1 cellular context compared by ENCODE assay signal in the genomic region with DNA sequence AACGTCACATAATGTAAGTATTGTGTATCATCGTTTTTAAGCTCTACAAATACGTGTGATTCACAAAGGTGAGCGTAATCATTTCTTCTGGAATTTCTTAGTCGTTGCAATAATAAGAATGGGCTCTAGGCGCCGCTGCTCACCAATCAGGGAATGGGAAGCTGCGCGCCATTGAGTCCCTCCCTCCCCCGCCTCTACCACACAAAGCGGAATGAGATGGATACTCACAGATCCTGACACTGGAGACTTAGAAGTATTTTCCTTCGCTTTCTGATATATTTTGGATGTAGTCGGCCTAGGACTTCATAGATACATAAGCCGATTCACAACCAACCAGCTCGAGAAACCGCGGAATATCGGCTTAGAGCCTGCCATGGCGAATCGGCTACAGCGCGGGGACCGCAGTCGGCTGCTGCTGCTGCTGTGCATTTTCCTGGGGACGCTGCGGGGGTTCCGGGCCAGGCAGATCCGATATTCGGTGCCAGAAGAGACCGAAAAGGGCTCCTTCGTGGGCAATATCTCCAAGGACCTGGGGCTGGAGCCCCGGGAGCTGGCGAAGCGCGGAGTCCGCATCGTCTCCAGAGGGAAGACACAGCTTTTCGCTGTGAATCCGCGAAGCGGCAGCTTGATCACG.
TF ChIP-seq lines count a peak whose summit lies in the region.

TSS of gene PCDHGA11 (plus strand) at position 197 of the 634 bp plus-strand sequence. CDS start at position 374, 177 bp downstream.

TF ChIP-seq in HEK293, 187 proteins besides CTCF, POLR2A, EP300 and RAD21 (continued from another document and continues in another):
- TF ChIP-seq, protein P1, sequence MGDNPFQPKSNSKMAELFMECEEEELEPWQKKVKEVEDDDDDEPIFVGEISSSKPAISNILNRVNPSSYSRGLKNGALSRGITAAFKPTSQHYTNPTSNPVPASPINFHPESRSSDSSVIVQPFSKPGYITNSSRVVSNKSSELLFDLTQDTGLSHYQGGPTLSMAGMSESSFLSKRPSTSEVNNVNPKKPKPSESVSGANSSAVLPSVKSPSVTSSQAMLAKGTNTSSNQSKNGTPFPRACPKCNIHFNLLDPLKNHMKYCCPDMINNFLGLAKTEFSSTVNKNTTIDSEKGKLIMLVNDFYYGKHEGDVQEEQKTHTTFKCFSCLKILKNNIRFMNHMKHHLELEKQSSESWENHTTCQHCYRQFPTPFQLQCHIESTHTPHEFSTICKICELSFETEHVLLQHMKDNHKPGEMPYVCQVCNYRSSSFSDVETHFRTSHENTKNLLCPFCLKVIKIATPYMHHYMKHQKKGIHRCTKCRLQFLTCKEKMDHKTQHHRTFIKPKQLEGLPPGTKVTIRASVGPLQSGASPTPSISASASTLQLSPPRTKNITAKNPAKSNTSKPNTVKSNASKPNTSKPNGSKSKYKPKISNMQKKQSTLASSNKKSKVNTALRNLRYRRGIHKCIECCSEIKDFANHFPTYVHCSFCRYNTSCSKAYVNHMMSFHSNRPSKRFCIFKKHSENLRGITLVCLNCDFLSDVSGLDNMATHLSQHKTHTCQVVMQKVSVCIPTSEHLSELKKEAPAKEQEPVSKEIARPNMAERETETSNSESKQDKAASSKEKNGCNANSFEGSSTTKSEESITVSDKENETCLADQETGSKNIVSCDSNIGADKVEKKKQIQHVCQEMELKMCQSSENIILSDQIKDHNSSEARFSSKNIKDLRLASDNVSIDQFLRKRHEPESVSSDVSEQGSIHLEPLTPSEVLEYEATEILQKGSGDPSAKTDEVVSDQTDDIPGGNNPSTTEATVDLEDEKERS (tag by site-specific recombination; IDR thresholded peaks at IDR 0.05), result no peak
- TF ChIP-seq ZNF830 (tag by site-specific recombination; IDR thresholded peaks at IDR 0.05; ENCODE audit: low read depth) (no peak), ZSCAN23 (tag by site-specific recombination; IDR thresholded peaks at IDR 0.05) (no peak), ZNF112 (tag by site-specific recombination; IDR thresholded peaks at IDR 0.05) (no peak), ZNF692 (tag by site-specific recombination; IDR thresholded peaks at IDR 0.05) (peak; percentile 41; the same call in 1 of the 2 replicates), ZFP69B (tag by site-specific recombination; IDR thresholded peaks at IDR 0.05) (peak; percentile 37; the same call in 1 of the 2 replicates), GLI4 (tag by site-specific recombination; IDR thresholded peaks at IDR 0.05) (no peak), ZNF114 (tag by site-specific recombination; IDR thresholded peaks at IDR 0.05) (no peak), ZNF239 (tag by site-specific recombination; IDR thresholded peaks at IDR 0.05) (no peak), ZNF623 (tag by site-specific recombination; IDR thresholded peaks at IDR 0.05) (no peak), PRDM10 (tag by site-specific recombination; IDR thresholded peaks at IDR 0.05) (no peak), ZFP41 (tag by site-specific recombination; IDR thresholded peaks at IDR 0.05; ENCODE audit: borderline replicate concordance) (no peak), YY1 (tag by site-specific recombination; IDR thresholded peaks at IDR 0.05) (peak; percentile 63; the same call in 1 of the 2 replicates), ZNF664 (tag by site-specific recombination; IDR thresholded peaks at IDR 0.05) (no peak), ZNF175 (tag by site-specific recombination; IDR thresholded peaks at IDR 0.05) (no peak), ZBTB8A (tag by site-specific recombination; IDR thresholded peaks at IDR 0.05) (no peak), GLIS2 (tag by site-specific recombination; IDR thresholded peaks at IDR 0.05) (peak; percentile 51; the same call in 1 of the 2 replicates), ZNF23 (tag by site-specific recombination; IDR thresholded peaks at IDR 0.05; ENCODE audit: borderline replicate concordance) (no peak), ZBTB17 (tag by site-specific recombination; IDR thresholded peaks at IDR 0.05) (peak; percentile 81), ZNF513 (tag by site-specific recombination; IDR thresholded peaks at IDR 0.05) (no peak), ZEB2 (tag by site-specific recombination; IDR thresholded peaks at IDR 0.05) (0 out of 2 replicates have a peak, but pooled peaks have one; percentile 21), HIC1 (tag by site-specific recombination; IDR thresholded peaks at IDR 0.05) (no peak), BCL6B (tag by site-specific recombination; IDR thresholded peaks at IDR 0.05) (no peak), ZBTB21 (tag by site-specific recombination; IDR thresholded peaks at IDR 0.05) (no peak), SALL2 (tag by site-specific recombination; IDR thresholded peaks at IDR 0.05; ENCODE audit: borderline replicate concordance) (no peak), ZNF549 (tag by site-specific recombination; IDR thresholded peaks at IDR 0.05) (no peak), ZNF560 (tag by site-specific recombination; IDR thresholded peaks at IDR 0.05; ENCODE audit: borderline replicate concordance) (no peak), ZSCAN16 (tag by site-specific recombination; IDR thresholded peaks at IDR 0.05) (no peak), MYNN (tag by site-specific recombination; IDR thresholded peaks at IDR 0.05; ENCODE audit: borderline replicate concordance) (no peak), ZNF184 (tag by site-specific recombination; IDR thresholded peaks at IDR 0.05) (peak; percentile 33; the same call in 1 of the 2 replicates), ZNF391 (tag by site-specific recombination; IDR thresholded peaks at IDR 0.05; ENCODE audit: borderline replicate concordance, low read depth) (no peak)
- TF ChIP-seq, protein P2, sequence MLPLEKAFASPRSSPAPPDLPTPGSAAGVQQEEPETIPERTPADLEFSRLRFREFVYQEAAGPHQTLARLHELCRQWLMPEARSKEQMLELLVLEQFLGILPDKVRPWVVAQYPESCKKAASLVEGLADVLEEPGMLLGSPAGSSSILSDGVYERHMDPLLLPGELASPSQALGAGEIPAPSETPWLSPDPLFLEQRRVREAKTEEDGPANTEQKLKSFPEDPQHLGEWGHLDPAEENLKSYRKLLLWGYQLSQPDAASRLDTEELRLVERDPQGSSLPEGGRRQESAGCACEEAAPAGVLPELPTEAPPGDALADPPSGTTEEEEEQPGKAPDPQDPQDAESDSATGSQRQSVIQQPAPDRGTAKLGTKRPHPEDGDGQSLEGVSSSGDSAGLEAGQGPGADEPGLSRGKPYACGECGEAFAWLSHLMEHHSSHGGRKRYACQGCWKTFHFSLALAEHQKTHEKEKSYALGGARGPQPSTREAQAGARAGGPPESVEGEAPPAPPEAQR (tag by site-specific recombination; IDR thresholded peaks at IDR 0.05), result no peak
- TF ChIP-seq, protein P3, sequence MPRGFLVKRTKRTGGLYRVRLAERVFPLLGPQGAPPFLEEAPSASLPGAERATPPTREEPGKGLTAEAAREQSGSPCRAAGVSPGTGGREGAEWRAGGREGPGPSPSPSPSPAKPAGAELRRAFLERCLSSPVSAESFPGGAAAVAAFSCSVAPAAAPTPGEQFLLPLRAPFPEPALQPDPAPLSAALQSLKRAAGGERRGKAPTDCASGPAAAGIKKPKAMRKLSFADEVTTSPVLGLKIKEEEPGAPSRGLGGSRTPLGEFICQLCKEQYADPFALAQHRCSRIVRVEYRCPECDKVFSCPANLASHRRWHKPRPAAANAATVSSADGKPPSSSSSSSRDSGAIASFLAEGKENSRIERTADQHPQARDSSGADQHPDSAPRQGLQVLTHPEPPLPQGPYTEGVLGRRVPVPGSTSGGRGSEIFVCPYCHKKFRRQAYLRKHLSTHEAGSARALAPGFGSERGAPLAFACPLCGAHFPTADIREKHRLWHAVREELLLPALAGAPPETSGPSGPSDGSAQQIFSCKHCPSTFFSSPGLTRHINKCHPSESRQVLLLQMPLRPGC (tag by site-specific recombination; IDR thresholded peaks at IDR 0.05), result no peak
- TF ChIP-seq, protein P4, sequence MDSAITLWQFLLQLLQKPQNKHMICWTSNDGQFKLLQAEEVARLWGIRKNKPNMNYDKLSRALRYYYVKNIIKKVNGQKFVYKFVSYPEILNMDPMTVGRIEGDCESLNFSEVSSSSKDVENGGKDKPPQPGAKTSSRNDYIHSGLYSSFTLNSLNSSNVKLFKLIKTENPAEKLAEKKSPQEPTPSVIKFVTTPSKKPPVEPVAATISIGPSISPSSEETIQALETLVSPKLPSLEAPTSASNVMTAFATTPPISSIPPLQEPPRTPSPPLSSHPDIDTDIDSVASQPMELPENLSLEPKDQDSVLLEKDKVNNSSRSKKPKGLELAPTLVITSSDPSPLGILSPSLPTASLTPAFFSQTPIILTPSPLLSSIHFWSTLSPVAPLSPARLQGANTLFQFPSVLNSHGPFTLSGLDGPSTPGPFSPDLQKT (IDR thresholded peaks at IDR 0.05; ENCODE audit: borderline replicate concordance, low read depth, low read length), result no peak
- TF ChIP-seq, protein P5, sequence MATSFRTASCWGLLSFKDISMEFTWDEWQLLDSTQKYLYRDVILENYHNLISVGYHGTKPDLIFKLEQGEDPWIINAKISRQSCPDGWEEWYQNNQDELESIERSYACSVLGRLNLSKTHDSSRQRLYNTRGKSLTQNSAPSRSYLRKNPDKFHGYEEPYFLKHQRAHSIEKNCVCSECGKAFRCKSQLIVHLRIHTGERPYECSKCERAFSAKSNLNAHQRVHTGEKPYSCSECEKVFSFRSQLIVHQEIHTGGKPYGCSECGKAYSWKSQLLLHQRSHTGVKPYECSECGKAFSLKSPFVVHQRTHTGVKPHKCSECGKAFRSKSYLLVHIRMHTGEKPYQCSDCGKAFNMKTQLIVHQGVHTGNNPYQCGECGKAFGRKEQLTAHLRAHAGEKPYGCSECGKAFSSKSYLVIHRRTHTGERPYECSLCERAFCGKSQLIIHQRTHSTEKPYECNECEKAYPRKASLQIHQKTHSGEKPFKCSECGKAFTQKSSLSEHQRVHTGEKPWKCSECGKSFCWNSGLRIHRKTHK (tag by site-specific recombination; IDR thresholded peaks at IDR 0.05), result no peak
